Comparison of ENCODE assay signal across 10 cellular contexts in the genomic region with DNA sequence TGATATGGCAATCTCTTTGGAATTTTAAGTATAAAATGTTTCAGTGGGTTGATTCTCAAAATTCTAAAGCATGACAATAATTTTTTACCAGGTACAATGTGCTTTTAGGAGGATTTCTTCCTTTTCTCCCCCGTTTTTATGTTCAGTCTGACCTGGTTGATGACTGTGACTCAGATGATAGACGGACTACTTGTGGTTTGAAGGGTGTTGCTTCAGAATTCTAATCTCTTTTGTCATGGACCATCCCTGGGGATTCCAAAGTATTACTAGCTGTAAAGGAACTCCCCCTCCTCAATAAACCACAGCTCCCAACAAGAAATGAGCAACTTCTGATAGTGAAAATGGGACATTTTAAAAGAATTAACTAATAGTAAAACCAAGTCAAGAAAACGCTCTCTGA. TPM values are rescaled to one million over a fixed set of nuclear protein-coding genes. Genes with fewer than 3 reads are reported as not detected.
DNase-seq lines count a peak whose midpoint lies in the region; ATAC-seq, FAIRE-seq and TF ChIP-seq lines count a peak whose summit lies in the region.
"Had no signal": no experiment of that assay in that cellular context is flagged by ENCODE, and none has a peak within 500 bp of the region (broad histone marks: within the 10 kb centered on the region; RNA-seq: fewer than 3 reads in every experiment).

No MANE protein-coding gene starts in this region.

- peak overlapping the region; percentile 39 for H3K4me3 Mint-ChIP-seq in activated T-helper 17 cell treated with anti-CD3 and anti-CD28 coated beads, Interleukin-2, amount 50 U/mL, for 72 hours

- H3K27ac Mint-ChIP-seq in activated T-helper 17 cell treated with anti-CD3 and anti-CD28 coated beads, Interleukin-2, amount 50 U/mL, for 72 hours = peak overlapping the region; percentile 51

- intact Hi-C loops in pancreas (cut with DNase I) (no loop called here), kidney (cut with DNase I) (no loop called here)

- ATAC-seq in activated T-helper 17 cell treated with anti-CD3 and anti-CD28 coated beads, Interleukin-2, amount 50 U/mL, for 72 hours (replicated peaks) = no peak
- no peak for ATAC-seq in pancreas
- no peak for ATAC-seq in gastroesophageal sphincter

- no peak overlapping the region for H2AFZ ChIP-seq in keratinocyte (ENCODE audit: control insufficient read depth, low read length)

- peak overlapping the region; percentile 28 for H3K9ac ChIP-seq in keratinocyte (ENCODE audit: control insufficient read depth, extremely low read depth, insufficient read depth, low read length)
- H3K9ac ChIP-seq in kidney (ENCODE audit: low read length in 2 of 2) = no peak overlapping the region

- no peaks in the 10 kb centered on the region for H4K20me1 ChIP-seq in keratinocyte (ENCODE audit: control insufficient read depth, extremely low read depth, insufficient read depth, low read length)

- FAIRE-seq in HTR-8/SVneo (lab: Jason Lieb, UNC) (no peak), keratinocyte (lab: Jason Lieb, UNC) (peak; percentile 95), pancreas (lab: Jason Lieb, UNC) (no peak), kidney (lab: Jason Lieb, UNC) (no peak)
- FAIRE-seq: endometrium had no signal

- H3K79me2 ChIP-seq in keratinocyte (ENCODE audit: control insufficient read depth, insufficient read depth, low read length) = no peaks in the 10 kb centered on the region

- no peak for TF ChIP-seq CTCF in AG10803 (conservative IDR thresholded peaks at IDR 0.05; ENCODE audit: low read length)
- no peak for TF ChIP-seq CTCF in keratinocyte (optimal IDR thresholded peaks at IDR 0.05 in 1 of 3, IDR thresholded peaks at IDR 0.05 in 1 of 3, conservative IDR thresholded peaks at IDR 0.05 in 1 of 3; ENCODE audit: extremely low read depth in 1 of 3, insufficient read depth in 2 of 3, low read length in 3 of 3)
- no peak for TF ChIP-seq CTCF in pancreas (IDR thresholded peaks at IDR 0.05)
- TF ChIP-seq CTCF in kidney (IDR thresholded peaks at IDR 0.05; ENCODE audit: borderline replicate concordance, extremely low read depth, insufficient read depth) = no peak
- TF ChIP-seq CTCF in gastroesophageal sphincter (IDR thresholded peaks at IDR 0.05) = no peak

- peak; percentile 76 for DNase-seq in AG10803 (ENCODE audit: low read depth)
- DNase-seq in HTR-8/SVneo (ENCODE audit: insufficient read length, low spot score) = peak; percentile 65
- no peak for DNase-seq in keratinocyte (ENCODE audit: low read depth, low spot score)
- DNase-seq in pancreas = no peak
- DNase-seq in kidney = no peak
- DNase-seq in erythroblast (lab: John Stamatoyannopoulos, UW) = no peak
- DNase-seq: COR-L47 had no signal

- no peak for TF ChIP-seq POLR2A in gastroesophageal sphincter (IDR thresholded peaks at IDR 0.05)
- no peak for TF ChIP-seq POLR2A in erythroblast (IDR thresholded peaks at IDR 0.05; ENCODE audit: low read length)

- H3K9me1 ChIP-seq in keratinocyte (ENCODE audit: control insufficient read depth, extremely low read depth, insufficient read depth, low read length) = no peaks in the 10 kb centered on the region

- H3K36me3 ChIP-seq in keratinocyte (ENCODE audit: control insufficient read depth in 2 of 2, extremely low read depth in 1 of 2, insufficient read depth in 2 of 2, low read length in 2 of 2) (no peaks in the 10 kb centered on the region), pancreas (no peaks in the 10 kb centered on the region), kidney (ENCODE audit: control insufficient read depth in 1 of 2, insufficient read depth in 2 of 2, low read length in 2 of 2) (no peaks in the 10 kb centered on the region), gastroesophageal sphincter (no peaks in the 10 kb centered on the region)

- H3K4me2 ChIP-seq in keratinocyte (ENCODE audit: control insufficient read depth, extremely low read depth, insufficient read depth, low read depth, low read length) = peak overlapping the region; percentile 50

- H3K9me3 ChIP-seq in keratinocyte (ENCODE audit: control insufficient read depth, low read depth, low read length) (no peaks in the 10 kb centered on the region), pancreas (no peaks in the 10 kb centered on the region), kidney (ENCODE audit: control insufficient read depth in 1 of 2, low read length in 2 of 2) (no peaks in the 10 kb centered on the region), gastroesophageal sphincter (no peaks in the 10 kb centered on the region)

- WGBS in pancreas, 2 donors = 82 to 88% methylated on average over 3 of the region's 3 CpGs
- WGBS in gastroesophageal sphincter (ENCODE audit: low coverage in 1 of 2), 2 donors = 93 to 96% methylated on average over 3 of the region's 3 CpGs

- no peak for TF ChIP-seq EP300 in gastroesophageal sphincter (IDR thresholded peaks at IDR 0.05)

- H3K4me1 Mint-ChIP-seq in activated T-helper 17 cell treated with anti-CD3 and anti-CD28 coated beads, Interleukin-2, amount 50 U/mL, for 72 hours = peaks cover 45% of the 10 kb centered on the region

- no peaks in the 10 kb centered on the region for H3K27me3 Mint-ChIP-seq in activated T-helper 17 cell treated with anti-CD3 and anti-CD28 coated beads, Interleukin-2, amount 50 U/mL, for 72 hours

- peaks cover 59% of the 10 kb centered on the region for H3K4me1 ChIP-seq in keratinocyte (ENCODE audit: control insufficient read depth, extremely low read depth, insufficient read depth, low read length)
- H3K4me1 ChIP-seq in pancreas = no peaks in the 10 kb centered on the region
- no peaks in the 10 kb centered on the region for H3K4me1 ChIP-seq in kidney (ENCODE audit: control insufficient read depth in 1 of 2, insufficient read depth in 1 of 2, low read depth in 1 of 2, low read length in 2 of 2)
- H3K4me1 ChIP-seq in gastroesophageal sphincter = no peaks in the 10 kb centered on the region

- H3K36me3 Mint-ChIP-seq in activated T-helper 17 cell treated with anti-CD3 and anti-CD28 coated beads, Interleukin-2, amount 50 U/mL, for 72 hours (ENCODE audit: low read depth) = peaks cover 7% of the 10 kb centered on the region

- H3K4me3 ChIP-seq in AG10803 (ENCODE audit: low read length) (no peak overlapping the region), keratinocyte (ENCODE audit: control insufficient read depth in 2 of 3, extremely low read depth in 1 of 3, insufficient read depth in 2 of 3, low read depth in 1 of 3, low read length in 3 of 3) (no peak overlapping the region), pancreas (no peak overlapping the region), kidney (ENCODE audit: low read length in 2 of 2) (no peak overlapping the region), gastroesophageal sphincter (no peak overlapping the region)

- dilution Hi-C loops in keratinocyte (cut with MboI; ENCODE audit: extremely low pct_ligation_motif_present, low sequenced_read_pairs) = no loop called here

- H3K27ac ChIP-seq in keratinocyte (ENCODE audit: control insufficient read depth, insufficient read depth, low read length) = peak overlapping the region; percentile 96
- H3K27ac ChIP-seq in pancreas = no peak overlapping the region
- no peak overlapping the region for H3K27ac ChIP-seq in kidney (ENCODE audit: low read depth in 2 of 2, low read length in 2 of 2)
- no peak overlapping the region for H3K27ac ChIP-seq in gastroesophageal sphincter

- no peaks in the 10 kb centered on the region for H3K27me3 ChIP-seq in keratinocyte (ENCODE audit: control insufficient read depth, extremely low read depth, insufficient read depth, low read length)
- H3K27me3 ChIP-seq in pancreas = no peaks in the 10 kb centered on the region
- H3K27me3 ChIP-seq in gastroesophageal sphincter = no peaks in the 10 kb centered on the region

- H3K9me3 Mint-ChIP-seq in activated T-helper 17 cell treated with anti-CD3 and anti-CD28 coated beads, Interleukin-2, amount 50 U/mL, for 72 hours = peaks cover 4% of the 10 kb centered on the region

RNA-seq across cellular contexts. Expression of a gene that starts 34.9 kb away (rescaled TPM):
- total RNA-seq in activated T-helper 17 cell treated with anti-CD3 and anti-CD28 coated beads, Interleukin-2, amount 50 U/mL, for 72 hours = 100 to 1,000 TPM; 254 to 663 TPM
- 73.3 to 141 TPM (median 109 TPM) in 3 replicates for polyA plus RNA-seq in keratinocyte
- 142 TPM for polyA plus RNA-seq in keratinocyte (2011; ENCODE audit: low read depth)
- 44.6 and 69.6 TPM in 2 replicates for polyA plus RNA-seq in keratinocyte (2011; cell fraction: cytosol; rRNA removed)
- 452 and 544 TPM in 2 replicates for polyA plus RNA-seq in keratinocyte (2011; cell fraction: nucleus; rRNA removed)
- polyA plus RNA-seq in keratinocyte (2012; ENCODE audit: low replicate concordance) = 40.8 and 90.7 TPM in 2 replicates
- polyA minus RNA-seq in keratinocyte = 81.8 to 113 TPM (median 110 TPM) in 3 replicates
- polyA minus RNA-seq in keratinocyte (2011; cell fraction: cytosol; rRNA and poly(A)+ RNA removed) = 42.4 TPM
- polyA minus RNA-seq in keratinocyte (2011; cell fraction: nucleus; rRNA and poly(A)+ RNA removed) = 149 and 322 TPM in 2 replicates
- total RNA-seq in pancreas = 10 to 100 TPM in 5 of 6 donors, 1 to 10 TPM in 1; 9.3 to 59.2 (median 13.5) TPM
- 10 to 100 TPM; 13.9 to 14.5 TPM for polyA plus RNA-seq in pancreas
- 52.6 TPM for total RNA-seq in kidney
- 2.8 TPM for polyA plus RNA-seq in kidney (ENCODE audit: insufficient read depth, low read depth, low replicate concordance)
- total RNA-seq in gastroesophageal sphincter = 10 to 100 TPM; 11.2 to 40.7 (median 18.3) TPM

Comparison
In these comparisons a context has a peak if more than half of its experiments do, and no peak if none do; other contexts are left out.
1. DNase-seq: peak in AG10803 (single experiment) and HTR-8/SVneo (single experiment); none in keratinocyte (single experiment), pancreas (0 of 6), kidney (single experiment) and erythroblast (0 of 2).